In the genomic region with DNA sequence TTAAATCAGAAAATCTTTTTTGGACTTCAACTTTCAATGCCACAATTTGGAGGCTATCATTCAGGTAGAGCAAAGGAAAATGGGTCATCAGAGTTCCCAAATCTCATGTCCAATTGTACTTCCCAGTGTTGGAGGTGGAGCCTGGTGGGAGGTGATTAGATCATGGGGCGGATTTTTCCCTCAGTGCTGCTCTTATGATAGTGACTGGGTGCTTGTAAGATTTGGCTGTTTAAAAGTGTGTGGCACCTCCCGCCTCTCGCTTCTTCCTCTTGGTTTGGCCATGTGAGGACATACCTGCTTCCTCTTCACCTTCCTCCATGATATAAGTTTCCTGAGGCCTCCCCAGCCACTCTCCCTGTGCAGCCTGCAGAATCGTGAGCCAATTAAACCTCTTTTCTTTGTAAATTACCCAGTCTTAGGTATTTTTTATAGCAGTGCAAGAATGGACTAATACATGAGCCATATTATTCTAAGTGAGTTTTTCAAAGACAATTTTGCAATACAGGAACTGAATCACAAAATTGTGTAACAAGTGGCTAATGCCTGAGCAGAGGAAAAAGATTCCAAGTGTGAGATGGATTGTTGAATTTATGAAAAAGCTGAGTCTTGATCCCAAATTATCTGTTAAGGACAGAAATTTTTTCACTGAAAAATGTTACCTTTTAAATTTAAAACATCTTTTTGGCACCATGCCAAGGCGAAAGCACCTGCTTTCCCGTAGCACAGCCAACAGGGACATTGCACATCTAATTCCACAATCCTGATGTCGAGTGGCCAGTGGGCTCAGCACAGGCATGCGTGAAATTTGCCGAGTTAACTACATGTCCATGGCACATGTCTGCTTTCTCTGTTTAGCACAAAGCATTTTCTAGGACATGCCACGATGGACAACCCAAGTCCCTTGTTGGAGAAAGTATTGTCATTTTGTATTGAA, we compare ENCODE assay signal across 9 cellular contexts.
DNase-seq lines count a peak whose midpoint lies in the region; TF ChIP-seq lines count a peak whose summit lies in the region.
"Had no signal": no experiment of that assay in that cellular context is flagged by ENCODE, and none has a peak within 500 bp of the region (broad histone marks: within the 10 kb centered on the region; RNA-seq: fewer than 3 reads in every experiment).

No MANE protein-coding gene starts in this region.

- DNase-seq in adipocyte (ENCODE audit: low read depth) (peak; percentile 85), left ventricle myocardium inferior (no peak), tibial artery (no peak), SIG-M5 treated with dmso at 0.1 percent for 504 hours (lab: John Stamatoyannopoulos, UW; ENCODE audit: unreplicated experiment) (no peak), GM20000 (ENCODE audit: low spot score) (no peak), NCI-H1417 treated with DMSO at 0.1 percent for 48 hours (lab: John Stamatoyannopoulos, UW) (no peak)
- DNase-seq: cortex of kidney, NCI-H524 had no signal

- TF ChIP-seq CTCF in left ventricle myocardium inferior (IDR thresholded peaks at IDR 0.05; ENCODE audit: borderline replicate concordance): no peak
- TF ChIP-seq CTCF in tibial artery (IDR thresholded peaks at IDR 0.05): no peak
- TF ChIP-seq CTCF in GM20000 (IDR thresholded peaks at IDR 0.05; ENCODE audit: extremely low read depth, missing control alignments): no peak

- TF ChIP-seq EP300 in Ishikawa (IDR thresholded peaks at IDR 0.05; ENCODE audit: borderline replicate concordance): no peak

- H3K4me3 ChIP-seq in adipocyte (ENCODE audit: low read length): no peak overlapping the region
- no peak overlapping the region for H3K4me3 ChIP-seq in left ventricle myocardium inferior
- H3K4me3 ChIP-seq in tibial artery: no peak overlapping the region

- H3K4me1 ChIP-seq in adipocyte (ENCODE audit: control insufficient read depth, insufficient read depth, low read length) (peaks cover 53% of the 10 kb centered on the region), left ventricle myocardium inferior (peaks cover 2% of the 10 kb centered on the region), tibial artery (peaks cover 0 to 51% (median 16%) of the 10 kb centered on the region in 4 donors)

- intact Hi-C loops in left ventricle myocardium inferior (cut with micrococcal nuclease): no loop called here
- intact Hi-C loops in tibial artery (cut with DNase I; ENCODE audit: low total_unique reads): no loop called here

- H3K27ac ChIP-seq in left ventricle myocardium inferior (replicated peaks) (peak overlapping the region; percentile 58), tibial artery (peak overlapping the region; percentile 36 to 42)

- no peaks in the 10 kb centered on the region for H3K27me3 ChIP-seq in adipocyte (replicated peaks; ENCODE audit: control insufficient read depth, insufficient read depth, low read length)
- no peaks in the 10 kb centered on the region for H3K27me3 ChIP-seq in left ventricle myocardium inferior (ENCODE audit: low read depth)
- H3K27me3 ChIP-seq in tibial artery: no peaks in the 10 kb centered on the region

- H3K36me3 ChIP-seq in adipocyte (ENCODE audit: control insufficient read depth, insufficient read depth, low read length, severe bottlenecking) (no peaks in the 10 kb centered on the region), left ventricle myocardium inferior (no peaks in the 10 kb centered on the region), tibial artery (no peaks in the 10 kb centered on the region)

- TF ChIP-seq RAD21 in Ishikawa (IDR thresholded peaks at IDR 0.05; ENCODE audit: low read depth): no peak

- H3K9me3 ChIP-seq in adipocyte (ENCODE audit: control insufficient read depth, low read length): no peaks in the 10 kb centered on the region
- H3K9me3 ChIP-seq in left ventricle myocardium inferior (replicated peaks): no peaks in the 10 kb centered on the region
- no peaks in the 10 kb centered on the region for H3K9me3 ChIP-seq in tibial artery

- H3K9ac ChIP-seq in adipocyte (ENCODE audit: low read length): peak overlapping the region; percentile 69

TF ChIP-seq in Ishikawa, 13 proteins besides CTCF, POLR2A, EP300 and RAD21:
- TF ChIP-seq NFIC (IDR thresholded peaks at IDR 0.05): peak; percentile 82
- TF ChIP-seq, protein P1, sequence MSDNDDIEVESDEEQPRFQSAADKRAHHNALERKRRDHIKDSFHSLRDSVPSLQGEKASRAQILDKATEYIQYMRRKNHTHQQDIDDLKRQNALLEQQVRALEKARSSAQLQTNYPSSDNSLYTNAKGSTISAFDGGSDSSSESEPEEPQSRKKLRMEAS (IDR thresholded peaks at IDR 0.05): no peak
